In genomic region chr17:16491131-16491702, GRCh38 we compare ENCODE assay signal across 1 cellular context.
TF ChIP-seq lines count a peak whose summit lies in the region.

No MANE protein-coding gene starts in this region.

TF ChIP-seq in HepG2, 621 proteins besides CTCF, POLR2A, EP300 and RAD21 (continued from another document):
- TF ChIP-seq ZNF800 (CRISPR knock-in tag; IDR thresholded peaks at IDR 0.05) (0 out of 2 replicates have a peak, but pooled peaks have one; percentile 43), ZSCAN31 (CRISPR knock-in tag; IDR thresholded peaks at IDR 0.05; ENCODE audit: low read depth) (no peak), ZNF331 (CRISPR knock-in tag; IDR thresholded peaks at IDR 0.05) (no peak), SRSF9 (IDR thresholded peaks at IDR 0.05; ENCODE audit: borderline replicate concordance, insufficient read depth, low read depth, low read length, poor library complexity, severe bottlenecking) (no peak), ZNF274 (CRISPR knock-in tag; IDR thresholded peaks at IDR 0.05) (no peak), FOXO1 (CRISPR knock-in tag; IDR thresholded peaks at IDR 0.05) (no peak), MYC (CRISPR knock-in tag; IDR thresholded peaks at IDR 0.05; ENCODE audit: borderline replicate concordance) (0 out of 2 replicates have a peak, but pooled peaks have one; percentile 27), SOX5 (CRISPR knock-in tag; IDR thresholded peaks at IDR 0.05; ENCODE audit: borderline replicate concordance) (no peak), SMYD3 (CRISPR knock-in tag; IDR thresholded peaks at IDR 0.05) (no peak), ZNF33B (CRISPR knock-in tag; IDR thresholded peaks at IDR 0.05) (no peak), ZNF224 (CRISPR knock-in tag; IDR thresholded peaks at IDR 0.05) (no peak)
